ENCODE assay signal across 9 cellular contexts in genomic region chr16:5575846-5576245, GRCh38.
"Had no signal": no experiment of that assay in that cellular context is flagged by ENCODE, and none has a peak within 500 bp of the region (broad histone marks: within the 10 kb centered on the region; RNA-seq: fewer than 3 reads in every experiment).

No MANE protein-coding gene starts in this region.

- H3K4me1 ChIP-seq: HAP-1 had no signal

- H3K27ac ChIP-seq: GM23248, HL-60 had no signal

- ATAC-seq: HCT116, HepG2 had no signal

- H3K9ac ChIP-seq: GM23248 had no signal

- H3K36me3 ChIP-seq: HAP-1 had no signal

- H2AFZ ChIP-seq: GM23248 had no signal

- H3K9me3 ChIP-seq: HAP-1 had no signal

- DNase-seq: GM23248, GOT3, H7, HFFc6, KBM-7 had no signal

- H3K4me3 ChIP-seq: GM23248, HAP-1 had no signal
